Comparison of ENCODE assay signal across 8 cellular contexts in the genomic region with DNA sequence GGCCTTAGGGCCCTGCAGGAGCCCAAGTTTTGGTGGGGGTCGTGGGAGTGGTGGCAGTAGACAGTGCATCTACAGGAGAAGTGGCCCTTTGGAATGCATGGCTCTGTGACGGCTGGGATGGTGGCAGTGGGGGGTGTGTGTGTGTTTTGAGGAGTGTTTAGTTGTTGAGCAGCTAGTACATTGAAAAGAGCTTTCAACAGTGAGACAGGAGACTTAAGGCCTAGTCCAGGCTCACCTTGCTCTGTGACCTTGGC. TPM values are rescaled to one million over a fixed set of nuclear protein-coding genes. Genes with fewer than 3 reads are reported as not detected.
DNase-seq lines count a peak whose midpoint lies in the region; ATAC-seq lines count a peak whose summit lies in the region.

No MANE protein-coding gene starts in this region.

- H3K27ac Mint-ChIP-seq in activated CD4-positive, alpha-beta T cell treated with anti-CD3 and anti-CD28 coated beads for 36 hours: peak overlapping the region; percentile 91
- peak overlapping the region; percentile 45 to 90 for H3K27ac Mint-ChIP-seq in activated naive CD4-positive, alpha-beta T cell treated with anti-CD3 and anti-CD28 coated beads, Interleukin-2, amount 50 U/mL, for 72 hours

- H3K27me3 Mint-ChIP-seq in activated CD4-positive, alpha-beta T cell treated with anti-CD3 and anti-CD28 coated beads for 36 hours: no peaks in the 10 kb centered on the region

- H3K4me1 ChIP-seq in iPS-20b (ENCODE audit: insufficient read depth, low read length): peaks cover 44% of the 10 kb centered on the region

- CTCF ChIA-PET in activated CD4-positive, alpha-beta T cell treated with anti-CD3 and anti-CD28 coated beads for 36 hours (lab: Charles Lee): interaction anchor here (0.7 to 3.5 kb wide), 10 partner anchors 12 to 242 kb away, joined by 3 to 12 read pairs (median 5); no protein-coding TSS in a partner anchor

- peak overlapping the region; percentile 79 for H3K4me3 ChIP-seq in iPS-20b (ENCODE audit: low read length)

- H3K27ac ChIP-seq in iPS-20b (ENCODE audit: low read length): peak overlapping the region; percentile 44
- H3K27ac ChIP-seq in substantia nigra (ENCODE audit: low read depth, low read length, poor library complexity, severe bottlenecking): peak overlapping the region; percentile 80

- intact Hi-C loops in activated CD4-positive, alpha-beta T cell treated with anti-CD3 and anti-CD28 coated beads for 36 hours (cut with DNase I, micrococcal nuclease): loop anchor here in 1 of 2 experiments (5.0 kb wide), 1 partner anchor 694 kb away; a partner anchor contains a TSS

- H3K4me1 Mint-ChIP-seq in activated CD4-positive, alpha-beta T cell treated with anti-CD3 and anti-CD28 coated beads for 36 hours: peaks cover 36% of the 10 kb centered on the region

- DNase-seq in activated CD4-positive, alpha-beta T cell treated with anti-CD3 and anti-CD28 coated beads for 36 hours: peak; percentile 27
- DNase-seq in activated CD4-positive, alpha-beta T cell treated with anti-CD3 and anti-CD28 coated beads for 48 hours: no peak
- DNase-seq in activated naive CD4-positive, alpha-beta T cell treated with anti-CD3 and anti-CD28 coated beads, Interleukin-2, amount 50 U/mL, for 72 hours (ENCODE audit: low spot score in 2 of 2): no peak
- DNase-seq in substantia nigra (lab: John Stamatoyannopoulos, UW): no peak
- no peak for DNase-seq in nucleus accumbens (lab: John Stamatoyannopoulos, UW)

- peak overlapping the region; percentile 77; the same call in 1 of the 2 replicates for H3K9ac ChIP-seq in iPS-20b (ENCODE audit: low read depth, low read length)

- no peaks in the 10 kb centered on the region for H3K27me3 ChIP-seq in iPS-20b (ENCODE audit: insufficient read depth, low read length)

- no peak for ATAC-seq in activated CD4-positive, alpha-beta T cell treated with anti-CD3 and anti-CD28 coated beads for 36 hours
- no peak for ATAC-seq in activated naive CD4-positive, alpha-beta T cell treated with anti-CD3 and anti-CD28 coated beads, Interleukin-2, amount 50 U/mL, for 72 hours
- no peak for ATAC-seq in HG03457 (IDR thresholded peaks at IDR 0.05; ENCODE audit: unreplicated experiment)
- no peak for ATAC-seq in HG03432 (IDR thresholded peaks at IDR 0.05; ENCODE audit: unreplicated experiment)

- H3K9me3 Mint-ChIP-seq in activated CD4-positive, alpha-beta T cell treated with anti-CD3 and anti-CD28 coated beads for 36 hours (ENCODE audit: low read depth): no peaks in the 10 kb centered on the region
- H3K9me3 Mint-ChIP-seq in activated naive CD4-positive, alpha-beta T cell treated with anti-CD3 and anti-CD28 coated beads, Interleukin-2, amount 50 U/mL, for 72 hours: no peaks in the 10 kb centered on the region

- peaks cover 29% of the 10 kb centered on the region for H3K36me3 ChIP-seq in iPS-20b (ENCODE audit: insufficient read depth, low read depth, low read length)

- H3K9me3 ChIP-seq in iPS-20b (ENCODE audit: insufficient read depth, low read depth, low read length): no peaks in the 10 kb centered on the region

- peak overlapping the region; percentile 90 for H3K4me3 Mint-ChIP-seq in activated CD4-positive, alpha-beta T cell treated with anti-CD3 and anti-CD28 coated beads for 36 hours

- peaks cover 7% of the 10 kb centered on the region for H3K36me3 Mint-ChIP-seq in activated CD4-positive, alpha-beta T cell treated with anti-CD3 and anti-CD28 coated beads for 36 hours (ENCODE audit: low read depth)
- H3K36me3 Mint-ChIP-seq in activated naive CD4-positive, alpha-beta T cell treated with anti-CD3 and anti-CD28 coated beads, Interleukin-2, amount 50 U/mL, for 72 hours: no peaks in the 10 kb centered on the region

- POLR2A ChIA-PET in activated CD4-positive, alpha-beta T cell treated with anti-CD3 and anti-CD28 coated beads for 36 hours (lab: Charles Lee): interaction anchor here (0.6 kb wide), 1 partner anchor 71 kb away, joined by 3 read pairs; no protein-coding TSS in a partner anchor

RNA-seq across cellular contexts. Expression of a gene that starts 27.1 kb away (rescaled TPM):
- total RNA-seq in activated CD4-positive, alpha-beta T cell treated with anti-CD3 and anti-CD28 coated beads for 36 hours: 1 to 10 TPM; 3.9 to 5.1 TPM
- total RNA-seq in activated naive CD4-positive, alpha-beta T cell treated with anti-CD3 and anti-CD28 coated beads, Interleukin-2, amount 50 U/mL, for 72 hours: 1 to 10 TPM; 4.4 to 5.0 TPM

RNA-seq across cellular contexts. Expression of a gene that starts 37.6 kb away (rescaled TPM):
- total RNA-seq in activated CD4-positive, alpha-beta T cell treated with anti-CD3 and anti-CD28 coated beads for 36 hours: 10 to 100 TPM; 48.2 to 55.6 TPM
- 10 to 100 TPM; 57.1 to 77.4 TPM for total RNA-seq in activated naive CD4-positive, alpha-beta T cell treated with anti-CD3 and anti-CD28 coated beads, Interleukin-2, amount 50 U/mL, for 72 hours

RNA-seq across cellular contexts. Expression of a gene that starts 44.2 kb away (rescaled TPM):
- 1 to 10 TPM; 7.7 to 9.6 TPM for total RNA-seq in activated CD4-positive, alpha-beta T cell treated with anti-CD3 and anti-CD28 coated beads for 36 hours
- total RNA-seq in activated naive CD4-positive, alpha-beta T cell treated with anti-CD3 and anti-CD28 coated beads, Interleukin-2, amount 50 U/mL, for 72 hours: 10 to 100 TPM; 13.5 to 17.7 TPM
